In the genomic region with DNA sequence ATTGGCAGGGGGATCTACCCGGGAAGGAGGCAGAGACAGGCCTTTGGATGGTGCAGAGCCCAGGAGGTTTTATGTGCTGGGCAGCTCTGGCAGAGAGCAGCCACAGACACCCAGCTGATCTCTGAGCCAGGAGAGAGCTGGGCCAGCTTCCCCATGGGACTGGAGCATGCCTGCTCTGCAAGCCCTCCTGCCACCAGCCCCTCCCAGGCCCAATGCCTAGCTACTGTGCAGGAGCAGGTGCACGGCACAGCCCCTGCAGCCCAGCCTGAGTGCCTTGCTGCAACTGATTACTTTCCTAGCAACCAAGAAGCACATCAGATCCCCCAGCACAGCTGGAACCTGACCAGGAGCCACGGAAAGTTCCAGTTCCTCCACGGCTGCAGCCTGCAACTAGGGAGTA, we compare ENCODE assay signal across 36 cellular contexts. TPM values are rescaled to one million over a fixed set of nuclear protein-coding genes. Genes with fewer than 3 reads are reported as not detected.
"Had no signal": no experiment of that assay in that cellular context is flagged by ENCODE, and none has a peak within 500 bp of the region (broad histone marks: within the 10 kb centered on the region; RNA-seq: fewer than 3 reads in every experiment).

No MANE protein-coding gene starts in this region.

- H3K9me3 ChIP-seq: colonic mucosa, esophagus squamous epithelium, mucosa of descending colon had no signal

- ATAC-seq: activated CD4-positive, CD25-positive, alpha-beta regulatory T cell treated with anti-CD3 and anti-CD28 coated beads, Interleukin-2, amount 50 U/mL, for 24 hours; left ventricle myocardium superior; mucosa of descending colon had no signal

- H3K27me3 ChIP-seq: ascending aorta, cardiac muscle cell, colonic mucosa, esophagus squamous epithelium, right atrium auricular region, spleen, tibial nerve had no signal

- FAIRE-seq: endometrium, islet of Langerhans, TTC549 had no signal

- H3K27ac ChIP-seq: ascending aorta, cardiac muscle cell, colonic mucosa, epithelial cell of prostate, esophagus squamous epithelium, right atrium auricular region, spleen, tibial nerve, WERI-Rb-1 had no signal

- DNase-seq: activated CD4-positive, alpha-beta memory T cell treated with anti-CD3 and anti-CD28 coated beads for 36 hours; activated CD4-positive, alpha-beta T cell treated with anti-CD3 and anti-CD28 coated beads for 48 hours; activated CD8-positive, alpha-beta memory T cell treated with anti-CD3 and anti-CD28 coated beads, Interleukin-2, amount 50 U/mL, for 48 hours; activated gamma-delta T cell; activated naive CD4-positive, alpha-beta T cell treated with anti-CD3 and anti-CD28 coated beads, Interleukin-2, amount 10 ng/mL, durations not matched to agents 7 days and 5 days; activated naive CD8-positive, alpha-beta T cell treated with anti-CD3 and anti-CD28 coated beads, Interleukin-2, amount 10 ng/mL, durations not matched to agents 7 days and 5 days; activated T-cell treated with anti-CD3 and anti-CD28 coated beads, Interleukin-2, amount 50 U/mL, for 24 hours; cerebellar nuclear complex; colonic mucosa; effector CD8-positive, alpha-beta T cell; esophagus squamous epithelium; foreskin melanocyte; left ventricle myocardium superior; mucosa of descending colon; spleen; stimulated activated naive CD4-positive, alpha-beta T cell; WERI-Rb-1 had no signal

- H3K4me1 ChIP-seq: ascending aorta, colonic mucosa, esophagus squamous epithelium, right atrium auricular region, spleen, tibial nerve had no signal

- H3K4me3 ChIP-seq: ascending aorta, cardiac muscle cell, colonic mucosa, esophagus squamous epithelium, mucosa of descending colon, right atrium auricular region, spleen, tibial nerve had no signal

- H3K36me3 ChIP-seq: ascending aorta, cardiac muscle cell, colonic mucosa, esophagus squamous epithelium, right atrium auricular region, spleen, tibial nerve, WERI-Rb-1 had no signal

RNA-seq across cellular contexts. Expression of a gene that starts 57.8 kb away (rescaled TPM):
- total RNA-seq: activated CD4-positive, alpha-beta memory T cell treated with anti-CD3 and anti-CD28 coated beads for 36 hours; activated CD8-positive, alpha-beta memory T cell treated with anti-CD3 and anti-CD28 coated beads for 36 hours; activated naive CD8-positive, alpha-beta T cell treated with anti-CD3 and anti-CD28 coated beads, Interleukin-2, amount 10 ng/mL, durations not matched to agents 7 days and 5 days; ascending aorta; cardiac muscle cell; colonic mucosa; dermis microvascular lymphatic vessel endothelial cell; esophagus squamous epithelium; glomerular endothelial cell; lung microvascular endothelial cell; mesenteric fat pad; mucosa of descending colon; myocyte; natural killer cell treated with Interleukin-12 subunit alpha and Interleukin-12 subunit beta and Interleukin-15 and Interleukin-18, amount 100 ng/mL, for 72 hours; omental fat pad; pulmonary artery endothelial cell; right atrium auricular region; ureter had no signal
